8 cellular contexts compared by ENCODE assay signal in the genomic region with DNA sequence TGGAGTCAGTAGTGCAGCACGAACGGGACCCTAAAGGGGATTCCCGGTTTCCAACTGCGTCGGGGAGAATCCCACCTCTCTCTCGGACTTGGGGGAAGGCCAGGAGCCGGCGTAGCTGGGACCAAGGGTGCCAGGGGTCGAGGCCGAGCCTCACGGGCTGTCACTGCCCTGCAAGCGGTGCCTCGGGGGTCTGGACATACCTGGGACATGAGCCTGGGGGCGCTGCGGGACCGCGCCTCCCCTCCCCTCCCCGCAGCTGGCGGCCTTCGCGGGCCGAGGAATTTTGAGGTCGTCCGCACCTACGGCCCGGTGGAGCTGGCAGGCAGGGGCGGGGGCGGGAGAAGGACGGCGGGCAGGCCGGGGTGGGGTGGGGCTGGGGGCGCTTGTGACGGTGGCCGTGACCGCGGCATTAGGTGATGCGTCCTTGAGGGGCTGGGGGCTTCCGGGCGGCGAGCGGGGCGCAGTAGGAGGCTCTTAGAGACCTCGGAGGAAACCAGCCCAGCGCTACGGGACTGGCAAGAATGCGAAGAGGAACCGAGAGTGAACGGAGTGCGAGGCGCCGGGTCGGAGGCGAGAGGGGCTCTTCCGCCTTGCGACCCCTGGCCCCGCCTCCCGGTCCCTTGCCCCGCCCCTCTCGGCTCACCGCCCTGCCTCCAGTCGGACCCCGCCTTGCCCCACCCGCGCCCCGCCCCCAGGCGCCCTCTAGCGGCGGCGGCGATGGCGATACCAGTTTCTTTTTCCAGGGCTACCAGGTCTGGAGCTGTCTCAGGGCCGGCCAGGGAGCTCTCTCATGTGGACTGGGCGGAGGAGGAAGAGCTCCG. TPM values are rescaled to one million over a fixed set of nuclear protein-coding genes. Genes with fewer than 3 reads are reported as not detected.
DNase-seq lines count a peak whose midpoint lies in the region; ATAC-seq and TF ChIP-seq lines count a peak whose summit lies in the region.

No MANE protein-coding gene starts in this region.

- no peaks in the 10 kb centered on the region for H3K36me3 ChIP-seq in left ventricle myocardium inferior
- no peaks in the 10 kb centered on the region for H3K36me3 ChIP-seq in prostate gland

- DNase-seq in GM13977 (ENCODE audit: low spot score) (peak; percentile 99), NCI-H1436 (lab: John Stamatoyannopoulos, UW) (peak; percentile 80), SW480 (ENCODE audit: low spot score) (peak; percentile 88), left ventricle myocardium inferior (peak; percentile 93), prostate gland (ENCODE audit: low spot score) (peak; percentile 85), ureter (ENCODE audit: low spot score) (peak; percentile 96)

- H3K27ac ChIP-seq in adipose tissue (ENCODE audit: low read depth, low read length) (peak overlapping the region; percentile 55), left ventricle myocardium inferior (replicated peaks) (peak overlapping the region; percentile 79), prostate gland (peak overlapping the region; percentile 68 to 85)

- H3K4me1 ChIP-seq in left ventricle myocardium inferior (peaks cover 17% of the 10 kb centered on the region), prostate gland (replicated peaks) (no peaks in the 10 kb centered on the region)

- TF ChIP-seq POLR2A in prostate gland (IDR thresholded peaks at IDR 0.05), result no peak

- H3K4me3 ChIP-seq in left ventricle myocardium inferior (peak overlapping the region; percentile 89), prostate gland (peak overlapping the region; percentile 71 to 88)

- 1 to 2% (median 1%) methylated on average over 49 to 74 of the region's 74 CpGs for WGBS in adipose tissue, 3 donors
- under 1% methylated on average over 49 of the region's 74 CpGs for WGBS in prostate gland

- H3K9me3 ChIP-seq in left ventricle myocardium inferior (replicated peaks) (no peaks in the 10 kb centered on the region), prostate gland (no peaks in the 10 kb centered on the region)

- H3K27me3 ChIP-seq in left ventricle myocardium inferior (ENCODE audit: low read depth) (no peaks in the 10 kb centered on the region), prostate gland (replicated peaks; ENCODE audit: insufficient read depth) (no peaks in the 10 kb centered on the region)

- TF ChIP-seq CTCF in GM13977 (IDR thresholded peaks at IDR 0.05; ENCODE audit: extremely low read depth, insufficient read depth, missing control alignments) (peak; percentile 71), left ventricle myocardium inferior (IDR thresholded peaks at IDR 0.05; ENCODE audit: borderline replicate concordance) (peak; percentile 94), prostate gland (IDR thresholded peaks at IDR 0.05) (peak; percentile 57 to 85 (median 74))

- intact Hi-C loops in left ventricle myocardium inferior (cut with micrococcal nuclease), result no loop called here
- intact Hi-C loops in prostate gland (cut with DNase I), result no loop called here

- in situ Hi-C loops in GM13977 (cut with MboI; ENCODE audit: low pct_unique_long_range_greater_than_20kb, low sequenced_read_pairs, unreplicated experiment), result no loop called here

- ATAC-seq in HG02852 (IDR thresholded peaks at IDR 0.05; ENCODE audit: unreplicated experiment), result peak; percentile 93

RNA-seq across cellular contexts. Expression of a gene that starts 48.3 kb away (rescaled TPM):
- not detected for polyA plus RNA-seq in adipose tissue
- total RNA-seq in left ventricle myocardium inferior (not detected), prostate gland (not detected), ureter (not detected)

RNA-seq across cellular contexts. Expression of a gene that starts 54.9 kb away (rescaled TPM):
- polyA plus RNA-seq in adipose tissue, result 100 to 1,000 TPM in 1 of 3 donors, 10 to 100 TPM in 2; 25.6 to 111 (median 93.9) TPM
- total RNA-seq in left ventricle myocardium inferior (709 TPM), prostate gland (10 to 100 TPM; 36.3 to 36.6 TPM), ureter (138 TPM)

Comparison
In these comparisons a context has a peak if more than half of its experiments do, and no peak if none do; other contexts are left out.
1. Peak in every context shown above with its lines: DNase-seq, ATAC-seq, H3K4me3 ChIP-seq and H3K27ac ChIP-seq.